Comparison of ENCODE assay signal across 1 cellular context in genomic region chr22:49779853-49780271, GRCh38.
TF ChIP-seq lines count a peak whose summit lies in the region.

No MANE protein-coding gene starts in this region.

TF ChIP-seq in WTC11, 78 proteins besides CTCF, POLR2A, EP300 and RAD21 (continued from another document):
- TF ChIP-seq EMX1 (CRISPR knock-in tag; IDR thresholded peaks at IDR 0.05), result no peak
- TF ChIP-seq ZNF416 (CRISPR knock-in tag; IDR thresholded peaks at IDR 0.05), result no peak
- TF ChIP-seq FOXJ3 (CRISPR knock-in tag; IDR thresholded peaks at IDR 0.05; ENCODE audit: borderline replicate concordance), result no peak
- TF ChIP-seq GABPB1 (CRISPR knock-in tag; IDR thresholded peaks at IDR 0.05), result no peak
- no peak for TF ChIP-seq CDX4 (CRISPR knock-in tag; IDR thresholded peaks at IDR 0.05; ENCODE audit: borderline replicate concordance)
- TF ChIP-seq, protein P1, sequence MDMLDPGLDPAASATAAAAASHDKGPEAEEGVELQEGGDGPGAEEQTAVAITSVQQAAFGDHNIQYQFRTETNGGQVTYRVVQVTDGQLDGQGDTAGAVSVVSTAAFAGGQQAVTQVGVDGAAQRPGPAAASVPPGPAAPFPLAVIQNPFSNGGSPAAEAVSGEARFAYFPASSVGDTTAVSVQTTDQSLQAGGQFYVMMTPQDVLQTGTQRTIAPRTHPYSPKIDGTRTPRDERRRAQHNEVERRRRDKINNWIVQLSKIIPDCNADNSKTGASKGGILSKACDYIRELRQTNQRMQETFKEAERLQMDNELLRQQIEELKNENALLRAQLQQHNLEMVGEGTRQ (CRISPR knock-in tag; IDR thresholded peaks at IDR 0.05), result no peak
- no peak for TF ChIP-seq TP53 (CRISPR knock-in tag; IDR thresholded peaks at IDR 0.05)
- TF ChIP-seq ZNF219 (CRISPR knock-in tag; IDR thresholded peaks at IDR 0.05; ENCODE audit: borderline replicate concordance), result no peak
- TF ChIP-seq PRRX2 (CRISPR knock-in tag; IDR thresholded peaks at IDR 0.05), result no peak
- TF ChIP-seq, protein P2, sequence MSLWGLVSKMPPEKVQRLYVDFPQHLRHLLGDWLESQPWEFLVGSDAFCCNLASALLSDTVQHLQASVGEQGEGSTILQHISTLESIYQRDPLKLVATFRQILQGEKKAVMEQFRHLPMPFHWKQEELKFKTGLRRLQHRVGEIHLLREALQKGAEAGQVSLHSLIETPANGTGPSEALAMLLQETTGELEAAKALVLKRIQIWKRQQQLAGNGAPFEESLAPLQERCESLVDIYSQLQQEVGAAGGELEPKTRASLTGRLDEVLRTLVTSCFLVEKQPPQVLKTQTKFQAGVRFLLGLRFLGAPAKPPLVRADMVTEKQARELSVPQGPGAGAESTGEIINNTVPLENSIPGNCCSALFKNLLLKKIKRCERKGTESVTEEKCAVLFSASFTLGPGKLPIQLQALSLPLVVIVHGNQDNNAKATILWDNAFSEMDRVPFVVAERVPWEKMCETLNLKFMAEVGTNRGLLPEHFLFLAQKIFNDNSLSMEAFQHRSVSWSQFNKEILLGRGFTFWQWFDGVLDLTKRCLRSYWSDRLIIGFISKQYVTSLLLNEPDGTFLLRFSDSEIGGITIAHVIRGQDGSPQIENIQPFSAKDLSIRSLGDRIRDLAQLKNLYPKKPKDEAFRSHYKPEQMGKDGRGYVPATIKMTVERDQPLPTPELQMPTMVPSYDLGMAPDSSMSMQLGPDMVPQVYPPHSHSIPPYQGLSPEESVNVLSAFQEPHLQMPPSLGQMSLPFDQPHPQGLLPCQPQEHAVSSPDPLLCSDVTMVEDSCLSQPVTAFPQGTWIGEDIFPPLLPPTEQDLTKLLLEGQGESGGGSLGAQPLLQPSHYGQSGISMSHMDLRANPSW (CRISPR knock-in tag; conservative IDR thresholded peaks at IDR 0.05; ENCODE audit: low read depth), result no peak
